26 cellular contexts compared by ENCODE assay signal in genomic region chr6:109767961-109768360, GRCh38.
DNase-seq lines count a peak whose midpoint lies in the region; ATAC-seq lines count a peak whose summit lies in the region.
"Had no signal": no experiment of that assay in that cellular context is flagged by ENCODE, and none has a peak within 500 bp of the region (broad histone marks: within the 10 kb centered on the region; RNA-seq: fewer than 3 reads in every experiment).

No MANE protein-coding gene starts in this region.

- no peak overlapping the region for H2AK5ac ChIP-seq in mesenchymal stem cell (ENCODE audit: low read length, severe bottlenecking)

- H3K4me3 ChIP-seq in adipocyte (ENCODE audit: low read length): no peak overlapping the region
- no peak overlapping the region for H3K4me3 ChIP-seq in mesenchymal stem cell (ENCODE audit: insufficient read depth in 1 of 2, low read depth in 1 of 2, low read length in 2 of 2)
- H3K4me3 ChIP-seq: A549, esophagus squamous epithelium, ovary, right atrium auricular region, upper lobe of left lung had no signal

- H4K91ac ChIP-seq in mesenchymal stem cell (ENCODE audit: low read length): no peak overlapping the region

- H3K4me1 ChIP-seq in adipocyte (ENCODE audit: control insufficient read depth, insufficient read depth, low read length) (peaks cover 15% of the 10 kb centered on the region), mesenchymal stem cell (ENCODE audit: control insufficient read depth, insufficient read depth, low read depth, low read length) (peaks cover 3% of the 10 kb centered on the region)
- H3K4me1 ChIP-seq: A549, esophagus squamous epithelium had no signal

- no peak overlapping the region for H2BK120ac ChIP-seq in mesenchymal stem cell (ENCODE audit: low read depth, low read length)

- no peak overlapping the region for H2BK5ac ChIP-seq in mesenchymal stem cell (ENCODE audit: low read depth, low read length, poor library complexity, severe bottlenecking)

- WGBS in mesenchymal stem cell: 92% methylated on average over 3 of the region's 3 CpGs

- no peak overlapping the region for H3K14ac ChIP-seq in mesenchymal stem cell (ENCODE audit: low read length in 2 of 2)

- no peak overlapping the region for H3K4me2 ChIP-seq in mesenchymal stem cell (ENCODE audit: low read length, poor library complexity, severe bottlenecking)
- H3K4me2 ChIP-seq: A549 had no signal

- DNase-seq in AG08395 (ENCODE audit: low spot score) (peak; percentile 57), HS-27A (ENCODE audit: low read depth) (peak; percentile 94), adipocyte (ENCODE audit: low read depth) (peak; percentile 18), mesenchymal stem cell (no peak)
- no peak for DNase-seq in NK-92 treated with Interleukin-12 subunit alpha and Interleukin-12 subunit beta, amount 100 ng/mL, for 24 hours (lab: John Stamatoyannopoulos, UW)
- DNase-seq in stimulated activated CD4-positive, alpha-beta T cell treated with anti-CD3 and anti-CD28 coated beads, Interleukin-1b, Interleukin-23, amount 100 ng/mL, for 48 hours: no peak
- DNase-seq in stimulated activated CD4-positive, alpha-beta T cell treated with anti-CD3 and anti-CD28 coated beads, Interleukin-4, amount 100 ng/mL, for 4 hours: no peak
- DNase-seq: activated CD4-positive, alpha-beta T cell treated with anti-CD3 and anti-CD28 coated beads for 48 hours; activated CD8-positive, alpha-beta memory T cell treated with anti-CD3 and anti-CD28 coated beads, Interleukin-2, amount 10 ng/mL, durations not matched to agents 7 days and 5 days; activated naive CD4-positive, alpha-beta T cell treated with anti-CD3 and anti-CD28 coated beads, Interleukin-2, amount 10 ng/mL, durations not matched to agents 7 days and 5 days; Calu3; effector CD8-positive, alpha-beta T cell; esophagus squamous epithelium; left cardiac atrium; naive thymus-derived CD8-positive, alpha-beta T cell; NCI-H187; NCI-H345; NCI-H774; ovary; SHP77; stimulated activated CD4-positive, alpha-beta T cell treated with anti-CD3 and anti-CD28 coated beads, Interleukin-12 subunit alpha, Interleukin-12 subunit beta, amount 100 ng/mL, for 4 hours; T-cell had no signal

- H4K8ac ChIP-seq in mesenchymal stem cell (ENCODE audit: low read length): no peak overlapping the region

- H3K18ac ChIP-seq in mesenchymal stem cell (ENCODE audit: low read depth in 1 of 2, low read length in 2 of 2): no peak overlapping the region

- no peak overlapping the region for H3K4ac ChIP-seq in mesenchymal stem cell (ENCODE audit: low read depth in 1 of 2, low read length in 2 of 2)

- H3K9me3 ChIP-seq in adipocyte (ENCODE audit: control insufficient read depth, low read length): no peaks in the 10 kb centered on the region
- no peaks in the 10 kb centered on the region for H3K9me3 ChIP-seq in mesenchymal stem cell (ENCODE audit: control insufficient read depth, low read length)
- H3K9me3 ChIP-seq: A549, esophagus squamous epithelium, ovary, right atrium auricular region, upper lobe of left lung had no signal

- H2AFZ ChIP-seq in mesenchymal stem cell (ENCODE audit: low read depth, low read length): no peak overlapping the region

- H3K36me3 ChIP-seq in adipocyte (ENCODE audit: control insufficient read depth, insufficient read depth, low read length, severe bottlenecking) (no peaks in the 10 kb centered on the region), mesenchymal stem cell (ENCODE audit: control insufficient read depth in 1 of 2, insufficient read depth in 2 of 2, low read depth in 1 of 2, low read length in 2 of 2) (peaks cover 8 to 20% of the 10 kb centered on the region in 2 experiments)
- H3K36me3 ChIP-seq: ovary had no signal

- no peak overlapping the region for H3K23ac ChIP-seq in mesenchymal stem cell (ENCODE audit: low read length in 2 of 2)

- H3K27me3 ChIP-seq in adipocyte (replicated peaks; ENCODE audit: control insufficient read depth, insufficient read depth, low read length) (no peaks in the 10 kb centered on the region), mesenchymal stem cell (ENCODE audit: control insufficient read depth in 1 of 2, insufficient read depth in 1 of 2, low read length in 2 of 2) (no peaks in the 10 kb centered on the region)
- H3K27me3 ChIP-seq: esophagus squamous epithelium, ovary, right atrium auricular region, upper lobe of left lung had no signal

- no peak for ATAC-seq in HG03432 (IDR thresholded peaks at IDR 0.05; ENCODE audit: unreplicated experiment)
- ATAC-seq: A549; activated CD8-positive, alpha-beta memory T cell treated with anti-CD3 and anti-CD28 coated beads, Interleukin-2, amount 10 ng/mL, durations not matched to agents 7 days and 5 days; left cardiac atrium; naive thymus-derived CD8-positive, alpha-beta T cell; T-cell had no signal

- no peaks in the 10 kb centered on the region for H3K79me1 ChIP-seq in mesenchymal stem cell (replicated peaks; ENCODE audit: low read length, poor library complexity, severe bottlenecking)

- H3K9ac ChIP-seq in adipocyte (ENCODE audit: low read length): no peak overlapping the region
- H3K9ac ChIP-seq in mesenchymal stem cell (ENCODE audit: low read length): peak overlapping the region; percentile 68

- no peak overlapping the region for H2BK12ac ChIP-seq in mesenchymal stem cell (ENCODE audit: low read length in 2 of 2)

- no peak overlapping the region for H2BK15ac ChIP-seq in mesenchymal stem cell (ENCODE audit: low read depth, poor library complexity, severe bottlenecking)

- no peak overlapping the region for H3K27ac ChIP-seq in mesenchymal stem cell (ENCODE audit: low read length, poor library complexity, severe bottlenecking)
- H3K27ac ChIP-seq: A549, esophagus squamous epithelium, ovary, right atrium auricular region, upper lobe of left lung had no signal

Comparison
In these comparisons a context has a peak if more than half of its experiments do, and no peak if none do; other contexts are left out.
1. DNase-seq: peak in AG08395 (single experiment), HS-27A (single experiment) and adipocyte (single experiment); none in mesenchymal stem cell (single experiment), NK-92 treated with Interleukin-12 subunit alpha and Interleukin-12 subunit beta, amount 100 ng/mL, for 24 hours (single experiment), stimulated activated CD4-positive, alpha-beta T cell treated with anti-CD3 and anti-CD28 coated beads, Interleukin-1b, Interleukin-23, amount 100 ng/mL, for 48 hours (single experiment) and stimulated activated CD4-positive, alpha-beta T cell treated with anti-CD3 and anti-CD28 coated beads, Interleukin-4, amount 100 ng/mL, for 4 hours (0 of 2).